Comparison of ENCODE assay signal across 14 cellular contexts in the genomic region with DNA sequence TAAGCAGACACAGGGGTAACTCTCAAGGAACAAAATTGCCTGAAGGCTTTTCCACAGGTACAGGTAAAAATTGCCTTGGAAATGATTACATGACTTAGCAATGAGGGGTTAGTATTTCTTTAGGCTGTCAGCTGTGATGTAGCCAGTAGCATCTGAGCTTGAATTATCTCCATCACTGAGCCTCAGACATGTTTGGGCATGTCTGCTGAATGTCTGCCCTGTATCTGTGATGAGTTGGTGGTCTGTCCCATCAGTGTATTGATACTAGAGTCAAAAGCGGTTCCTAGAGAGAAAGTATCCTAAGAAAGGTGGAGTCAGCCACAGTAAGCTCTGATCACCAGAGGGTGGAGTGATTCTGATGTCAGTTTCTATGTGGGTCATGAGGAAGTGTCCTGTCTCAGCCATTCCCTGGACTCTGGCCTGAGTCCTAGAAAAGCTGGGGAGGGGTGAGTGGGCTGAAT. TPM values are rescaled to one million over a fixed set of nuclear protein-coding genes. Genes with fewer than 3 reads are reported as not detected.
DNase-seq lines count a peak whose midpoint lies in the region; ATAC-seq and TF ChIP-seq lines count a peak whose summit lies in the region.
"Had no signal": no experiment of that assay in that cellular context is flagged by ENCODE, and none has a peak within 500 bp of the region (broad histone marks: within the 10 kb centered on the region; RNA-seq: fewer than 3 reads in every experiment).

No MANE protein-coding gene starts in this region.

- peaks cover 9% of the 10 kb centered on the region; the same call in 1 of the 2 replicates for H3K36me3 Mint-ChIP-seq in HFFc6 (ENCODE audit: low read depth)
- no peaks in the 10 kb centered on the region for H3K36me3 Mint-ChIP-seq in osteocyte (ENCODE audit: unreplicated experiment)
- no peaks in the 10 kb centered on the region for H3K36me3 Mint-ChIP-seq in activated CD8-positive, alpha-beta T cell treated with anti-CD3 and anti-CD28 coated beads, Interleukin-2, amount 10 ng/mL, durations not matched to agents 7 days and 5 days (ENCODE audit: low read depth)
- H3K36me3 Mint-ChIP-seq in immature natural killer cell, result peaks cover 0 to 3% (median 0%) of the 10 kb centered on the region in 3 donors
- H3K36me3 Mint-ChIP-seq: activated naive CD4-positive, alpha-beta T cell treated with anti-CD3 and anti-CD28 coated beads, Interleukin-2, amount 10 ng/mL, durations not matched to agents 7 days and 5 days had no signal

- no peaks in the 10 kb centered on the region for H3K36me3 ChIP-seq in adipocyte (ENCODE audit: control insufficient read depth, insufficient read depth, low read length, severe bottlenecking)
- H3K36me3 ChIP-seq: suprapubic skin had no signal

- ATAC-seq in activated CD8-positive, alpha-beta T cell treated with anti-CD3 and anti-CD28 coated beads, Interleukin-2, amount 10 ng/mL, durations not matched to agents 7 days and 5 days, result no peak
- ATAC-seq in HG02610 (IDR thresholded peaks at IDR 0.05; ENCODE audit: unreplicated experiment), result no peak

- no peak for DNase-seq in HFFc6
- DNase-seq in adipocyte (ENCODE audit: low read depth), result peak; percentile 39
- peak; percentile 40 for DNase-seq in fibroblast of the aortic adventitia (ENCODE audit: low read depth)
- no peak for DNase-seq in osteocyte (ENCODE audit: extremely low spot score, unreplicated experiment)
- no peak for DNase-seq in kidney glomerular epithelial cell (lab: John Stamatoyannopoulos, UW)
- no peak for DNase-seq in activated CD8-positive, alpha-beta T cell treated with anti-CD3 and anti-CD28 coated beads, Interleukin-2, amount 10 ng/mL, durations not matched to agents 7 days and 5 days
- no peak for DNase-seq in immature natural killer cell
- DNase-seq: activated CD4-positive, alpha-beta T cell treated with anti-CD3 and anti-CD28 coated beads, Interleukin-2, amount 50 U/mL, for 48 hours; activated naive CD4-positive, alpha-beta T cell treated with anti-CD3 and anti-CD28 coated beads, Interleukin-2, amount 10 ng/mL, durations not matched to agents 7 days and 5 days; GOT3; NCI-H2029 treated with DMSO at 0.1 percent for 48 hours; right cardiac atrium had no signal

- CTCF ChIA-PET in activated CD8-positive, alpha-beta T cell treated with anti-CD3 and anti-CD28 coated beads, Interleukin-2, amount 10 ng/mL, durations not matched to agents 7 days and 5 days (lab: Charles Lee), result no interaction called here

- POLR2A ChIA-PET in activated CD8-positive, alpha-beta T cell treated with anti-CD3 and anti-CD28 coated beads, Interleukin-2, amount 10 ng/mL, durations not matched to agents 7 days and 5 days (lab: Charles Lee), result no interaction called here

- no peaks in the 10 kb centered on the region for H3K9me3 Mint-ChIP-seq in HFFc6
- no peaks in the 10 kb centered on the region for H3K9me3 Mint-ChIP-seq in osteocyte (ENCODE audit: unreplicated experiment)
- H3K9me3 Mint-ChIP-seq in activated CD8-positive, alpha-beta T cell treated with anti-CD3 and anti-CD28 coated beads, Interleukin-2, amount 10 ng/mL, durations not matched to agents 7 days and 5 days (ENCODE audit: insufficient read depth), result no peaks in the 10 kb centered on the region
- peaks cover 0 to 5% (median under 1%) of the 10 kb centered on the region in 6 donors for H3K9me3 Mint-ChIP-seq in immature natural killer cell
- H3K9me3 Mint-ChIP-seq: activated naive CD4-positive, alpha-beta T cell treated with anti-CD3 and anti-CD28 coated beads, Interleukin-2, amount 10 ng/mL, durations not matched to agents 7 days and 5 days had no signal

- no peak overlapping the region for H3K4me3 Mint-ChIP-seq in HFFc6
- H3K4me3 Mint-ChIP-seq in osteocyte (ENCODE audit: unreplicated experiment), result no peak overlapping the region
- H3K4me3 Mint-ChIP-seq in activated CD8-positive, alpha-beta T cell treated with anti-CD3 and anti-CD28 coated beads, Interleukin-2, amount 10 ng/mL, durations not matched to agents 7 days and 5 days, result no peak overlapping the region
- no peak overlapping the region for H3K4me3 Mint-ChIP-seq in immature natural killer cell
- H3K4me3 Mint-ChIP-seq: activated naive CD4-positive, alpha-beta T cell treated with anti-CD3 and anti-CD28 coated beads, Interleukin-2, amount 10 ng/mL, durations not matched to agents 7 days and 5 days had no signal

- H3K9ac ChIP-seq in adipocyte (ENCODE audit: low read length), result no peak overlapping the region

- H3K27me3 ChIP-seq in adipocyte (replicated peaks; ENCODE audit: control insufficient read depth, insufficient read depth, low read length), result no peaks in the 10 kb centered on the region
- H3K27me3 ChIP-seq: suprapubic skin had no signal

- peak overlapping the region; percentile 61 for H3K27ac Mint-ChIP-seq in HFFc6
- peak overlapping the region; percentile 84 for H3K27ac Mint-ChIP-seq in osteocyte (ENCODE audit: unreplicated experiment)
- H3K27ac Mint-ChIP-seq in activated CD8-positive, alpha-beta T cell treated with anti-CD3 and anti-CD28 coated beads, Interleukin-2, amount 10 ng/mL, durations not matched to agents 7 days and 5 days, result no peak overlapping the region
- H3K27ac Mint-ChIP-seq in immature natural killer cell, result no peak overlapping the region
- H3K27ac Mint-ChIP-seq: activated naive CD4-positive, alpha-beta T cell treated with anti-CD3 and anti-CD28 coated beads, Interleukin-2, amount 10 ng/mL, durations not matched to agents 7 days and 5 days had no signal

- H3K27me3 Mint-ChIP-seq in HFFc6 (ENCODE audit: insufficient read depth) (no peaks in the 10 kb centered on the region), osteocyte (ENCODE audit: unreplicated experiment) (no peaks in the 10 kb centered on the region), immature natural killer cell (ENCODE audit: low read depth in 3 of 3) (peaks cover 1 to 7% (median 4%) of the 10 kb centered on the region in 3 donors)
- H3K27me3 Mint-ChIP-seq in activated CD8-positive, alpha-beta T cell treated with anti-CD3 and anti-CD28 coated beads, Interleukin-2, amount 10 ng/mL, durations not matched to agents 7 days and 5 days (ENCODE audit: low read depth), result no peaks in the 10 kb centered on the region
- H3K27me3 Mint-ChIP-seq: activated naive CD4-positive, alpha-beta T cell treated with anti-CD3 and anti-CD28 coated beads, Interleukin-2, amount 10 ng/mL, durations not matched to agents 7 days and 5 days had no signal

- no peak overlapping the region for H3K4me3 ChIP-seq in adipocyte (ENCODE audit: low read length)
- no peak overlapping the region for H3K4me3 ChIP-seq in fibroblast of the aortic adventitia (ENCODE audit: low read depth, low read length)
- H3K4me3 ChIP-seq: suprapubic skin had no signal

- H3K9me3 ChIP-seq in adipocyte (ENCODE audit: control insufficient read depth, low read length), result no peaks in the 10 kb centered on the region
- H3K9me3 ChIP-seq: suprapubic skin had no signal

- H3K4me1 ChIP-seq in adipocyte (ENCODE audit: control insufficient read depth, insufficient read depth, low read length), result peaks cover 3% of the 10 kb centered on the region
- H3K4me1 ChIP-seq: suprapubic skin had no signal

- TF ChIP-seq CTCF in HFFc6 (IDR thresholded peaks at IDR 0.05) (no peak), fibroblast of the aortic adventitia (IDR thresholded peaks at IDR 0.05; ENCODE audit: insufficient read depth, low read length) (no peak), osteocyte (IDR thresholded peaks at IDR 0.05) (peak; percentile 29)

- H3K4me1 Mint-ChIP-seq in HFFc6 (ENCODE audit: low read depth) (peaks cover 38% of the 10 kb centered on the region), osteocyte (ENCODE audit: unreplicated experiment) (peaks cover 15% of the 10 kb centered on the region), immature natural killer cell (no peaks in the 10 kb centered on the region)
- peaks cover 4% of the 10 kb centered on the region for H3K4me1 Mint-ChIP-seq in activated CD8-positive, alpha-beta T cell treated with anti-CD3 and anti-CD28 coated beads, Interleukin-2, amount 10 ng/mL, durations not matched to agents 7 days and 5 days (ENCODE audit: low read depth)

RNA-seq across cellular contexts. Expression of a gene that starts 16.2 kb away (rescaled TPM):
- total RNA-seq in HFFc6 (2021; fragmentation: NEBNext Ultra II Directional; extraction: Animal tissue kit (Norgen Biotek cat#: 25700)), result 1 to 10 TPM; 6.1 to 9.8 (median 6.5) TPM
- total RNA-seq in fibroblast of the aortic adventitia (ENCODE audit: low replicate concordance) (0.33 and 2.2 TPM in 2 replicates), osteocyte (3.8 and 4.1 TPM in 2 replicates)
- 1 to 10 TPM in 1 of 2 experiments, under 1 TPM in 1; 0.83 to 1.7 TPM for total RNA-seq in activated CD8-positive, alpha-beta T cell treated with anti-CD3 and anti-CD28 coated beads, Interleukin-2, amount 10 ng/mL, durations not matched to agents 7 days and 5 days
- polyA plus RNA-seq in immature natural killer cell, result not detected

Comparison
In these comparisons a context has a peak if more than half of its experiments do, and no peak if none do; other contexts are left out.
1. DNase-seq: peak in adipocyte (single experiment) and fibroblast of the aortic adventitia (single experiment); none in HFFc6 (single experiment), osteocyte (single experiment), kidney glomerular epithelial cell (single experiment), activated CD8-positive, alpha-beta T cell treated with anti-CD3 and anti-CD28 coated beads, Interleukin-2, amount 10 ng/mL, durations not matched to agents 7 days and 5 days (single experiment) and immature natural killer cell (0 of 3).
2. H3K27ac Mint-ChIP-seq: peak in HFFc6 (single experiment) and osteocyte (single experiment); none in activated CD8-positive, alpha-beta T cell treated with anti-CD3 and anti-CD28 coated beads, Interleukin-2, amount 10 ng/mL, durations not matched to agents 7 days and 5 days (single experiment) and immature natural killer cell (0 of 6).